In genomic region chr17:37792787-37793186, GRCh38 we compare ENCODE assay signal across 13 cellular contexts.
DNase-seq lines count a peak whose midpoint lies in the region; ATAC-seq and TF ChIP-seq lines count a peak whose summit lies in the region.
"Had no signal": no experiment of that assay in that cellular context is flagged by ENCODE, and none has a peak within 500 bp of the region (broad histone marks: within the 10 kb centered on the region; RNA-seq: fewer than 3 reads in every experiment).

No MANE protein-coding gene starts in this region.

- DNase-seq in ELR (ENCODE audit: low read depth) (peak; percentile 81), NT2/D1 (ENCODE audit: low read depth, low spot score) (peak; percentile 16), fibroblast of mammary gland (ENCODE audit: low read depth) (peak; percentile 45), retinal pigment epithelial cell (ENCODE audit: low read depth) (peak; percentile 64)
- no peak for DNase-seq in activated T-cell treated with anti-CD3 and anti-CD28 coated beads, Interleukin-2, amount 50 U/mL, for 48 hours
- DNase-seq: DMS79, esophagus squamous epithelium, Kasumi-1, left ventricle myocardium inferior, NCI-H446 treated with DMSO at 0.1 percent for 48 hours, pancreas had no signal

- no peak overlapping the region for H3K4me3 ChIP-seq in NT2/D1 (ENCODE audit: insufficient read length, low read depth)
- H3K4me3 ChIP-seq in fibroblast of mammary gland (ENCODE audit: control insufficient read depth, low read depth, low read length) = no peak overlapping the region
- no peak overlapping the region for H3K4me3 ChIP-seq in retinal pigment epithelial cell (ENCODE audit: low read length)
- H3K4me3 ChIP-seq: esophagus squamous epithelium, left ventricle myocardium inferior, pancreas had no signal

- no peaks in the 10 kb centered on the region for H3K36me3 ChIP-seq in NT2/D1 (ENCODE audit: insufficient read depth, insufficient read length, low read length)
- H3K36me3 ChIP-seq: esophagus squamous epithelium, left ventricle myocardium inferior, pancreas had no signal

- ATAC-seq in HG03457 (IDR thresholded peaks at IDR 0.05; ENCODE audit: unreplicated experiment) = no peak
- ATAC-seq in HG02970 (IDR thresholded peaks at IDR 0.05; ENCODE audit: low FRiP score, unreplicated experiment) = no peak
- ATAC-seq: pancreas had no signal

- no peak overlapping the region for H3K9ac ChIP-seq in NT2/D1 (ENCODE audit: insufficient read length, low read depth)

- TF ChIP-seq CTCF in fibroblast of mammary gland (conservative IDR thresholded peaks at IDR 0.05; ENCODE audit: control insufficient read depth, insufficient read depth, low read depth, low read length) (no peak), retinal pigment epithelial cell (conservative IDR thresholded peaks at IDR 0.05; ENCODE audit: low read depth, low read length) (no peak)

- H3K4me1 ChIP-seq in NT2/D1 (ENCODE audit: insufficient read depth, insufficient read length) = peaks cover 3% of the 10 kb centered on the region
- H3K4me1 ChIP-seq: esophagus squamous epithelium, left ventricle myocardium inferior had no signal

- H3K27me3 ChIP-seq in NT2/D1 (ENCODE audit: insufficient read depth, insufficient read length) = no peaks in the 10 kb centered on the region
- H3K27me3 ChIP-seq: pancreas had no signal

- no peaks in the 10 kb centered on the region for H3K9me3 ChIP-seq in NT2/D1 (ENCODE audit: insufficient read depth, low read length)
- H3K9me3 ChIP-seq: esophagus squamous epithelium, left ventricle myocardium inferior, pancreas had no signal

Comparison
In these comparisons a context has a peak if more than half of its experiments do, and no peak if none do; other contexts are left out.
1. DNase-seq: peak in ELR (single experiment), NT2/D1 (single experiment), fibroblast of mammary gland (single experiment) and retinal pigment epithelial cell (single experiment); none in activated T-cell treated with anti-CD3 and anti-CD28 coated beads, Interleukin-2, amount 50 U/mL, for 48 hours (0 of 2).